Comparison of ENCODE assay signal across 8 cellular contexts in genomic region chr6:31651602-31652191, GRCh38. TPM values are rescaled to one million over a fixed set of nuclear protein-coding genes. Genes with fewer than 3 reads are reported as not detected.
A peak's percentile ranks its signal among the peaks of the same experiment; 100 is the strongest.
DNase-seq lines count a peak whose midpoint lies in the region; ATAC-seq, FAIRE-seq and TF ChIP-seq lines count a peak whose summit lies in the region.

No MANE protein-coding gene starts in this region.

- no peak for FAIRE-seq in pancreas (lab: Jason Lieb, UNC)

- peak overlapping the region; percentile 92 for H3K4me3 ChIP-seq in CD4-positive, CD25-positive, alpha-beta regulatory T cell (ENCODE audit: low read depth, low read length)
- H3K4me3 ChIP-seq in pancreas, result peak overlapping the region; percentile 38 to 78 (median 58)

- peak overlapping the region; percentile 92 to 98 (median 98) for H3K4me3 Mint-ChIP-seq in CD4-positive, CD25-positive, alpha-beta regulatory T cell
- H3K4me3 Mint-ChIP-seq in activated naive CD8-positive, alpha-beta T cell treated with anti-CD3 and anti-CD28 coated beads for 36 hours, result peak overlapping the region; percentile 98

- peak overlapping the region; percentile 99 to 100 (median 100) for H3K27ac Mint-ChIP-seq in CD4-positive, CD25-positive, alpha-beta regulatory T cell
- peak overlapping the region; percentile 100 for H3K27ac Mint-ChIP-seq in activated naive CD8-positive, alpha-beta T cell treated with anti-CD3 and anti-CD28 coated beads for 36 hours

- TF ChIP-seq CTCF in pancreas (IDR thresholded peaks at IDR 0.05), result no peak

- H3K36me3 Mint-ChIP-seq in CD4-positive, CD25-positive, alpha-beta regulatory T cell, result peaks cover 30% of the 10 kb centered on the region
- H3K36me3 Mint-ChIP-seq in activated naive CD8-positive, alpha-beta T cell treated with anti-CD3 and anti-CD28 coated beads for 36 hours, result peaks cover 47% of the 10 kb centered on the region

- peak in 1 of 3 donors; percentile 77 for DNase-seq in CD4-positive, CD25-positive, alpha-beta regulatory T cell
- DNase-seq in NCI-H345 (lab: John Stamatoyannopoulos, UW), result peak; percentile 79
- no peak for DNase-seq in activated naive CD8-positive, alpha-beta T cell treated with anti-CD3 and anti-CD28 coated beads for 36 hours
- DNase-seq in cardiac septum (ENCODE audit: low spot score), result peak; percentile 90
- DNase-seq in pancreas, result peak in 1 of 6 donors; percentile 70
- DNase-seq in activated CD4-positive, CD25-positive, alpha-beta regulatory T cell treated with anti-CD3 and anti-CD28 coated beads, Interleukin-2, amount 50 U/mL, for 72 hours, result no peak

- peaks cover 23% of the 10 kb centered on the region for H3K4me1 ChIP-seq in CD4-positive, CD25-positive, alpha-beta regulatory T cell (ENCODE audit: control insufficient read depth, insufficient read depth, low read length, poor library complexity, severe bottlenecking)
- peaks cover 0 to 16% (median 15%) of the 10 kb centered on the region in 3 donors for H3K4me1 ChIP-seq in pancreas

- 1 to 3% methylated on average over 29 of the region's 29 CpGs for WGBS in pancreas, 2 donors

- H3K27me3 ChIP-seq in CD4-positive, CD25-positive, alpha-beta regulatory T cell (ENCODE audit: control insufficient read depth, insufficient read depth, low read length), result no peaks in the 10 kb centered on the region
- H3K27me3 ChIP-seq in pancreas, result no peaks in the 10 kb centered on the region

- peaks cover 8% of the 10 kb centered on the region for H3K27me3 Mint-ChIP-seq in CD4-positive, CD25-positive, alpha-beta regulatory T cell
- H3K27me3 Mint-ChIP-seq in activated naive CD8-positive, alpha-beta T cell treated with anti-CD3 and anti-CD28 coated beads for 36 hours, result peaks cover 6% of the 10 kb centered on the region

- H3K27ac ChIP-seq in CD4-positive, CD25-positive, alpha-beta regulatory T cell (ENCODE audit: insufficient read depth, low read length, poor library complexity, severe bottlenecking), result peak overlapping the region; percentile 99
- peak overlapping the region; percentile 84 to 98 (median 96) for H3K27ac ChIP-seq in pancreas

- H3K4me1 Mint-ChIP-seq in CD4-positive, CD25-positive, alpha-beta regulatory T cell, result peaks cover 4 to 58% (median 30%) of the 10 kb centered on the region in 4 donors
- peaks cover 41% of the 10 kb centered on the region for H3K4me1 Mint-ChIP-seq in activated naive CD8-positive, alpha-beta T cell treated with anti-CD3 and anti-CD28 coated beads for 36 hours

- peak in 1 of 2 donors; percentile 19 for ATAC-seq in CD4-positive, CD25-positive, alpha-beta regulatory T cell (ENCODE audit: low read depth in 2 of 2)
- ATAC-seq in GM18858 (IDR thresholded peaks at IDR 0.05; ENCODE audit: unreplicated experiment) (peak; percentile 22), HG03039 (IDR thresholded peaks at IDR 0.05; ENCODE audit: unreplicated experiment) (peak; percentile 25), pancreas (peak; percentile 53 to 77 (median 66))

- no peaks in the 10 kb centered on the region for H3K9me3 ChIP-seq in CD4-positive, CD25-positive, alpha-beta regulatory T cell (ENCODE audit: control insufficient read depth in 2 of 2, low read length in 2 of 2)
- no peaks in the 10 kb centered on the region for H3K9me3 ChIP-seq in pancreas

- H3K9me3 Mint-ChIP-seq in CD4-positive, CD25-positive, alpha-beta regulatory T cell, result peaks cover 0 to 9% (median 0%) of the 10 kb centered on the region in 7 donors
- H3K9me3 Mint-ChIP-seq in activated naive CD8-positive, alpha-beta T cell treated with anti-CD3 and anti-CD28 coated beads for 36 hours, result no peaks in the 10 kb centered on the region

- peaks cover 34% of the 10 kb centered on the region for H3K36me3 ChIP-seq in CD4-positive, CD25-positive, alpha-beta regulatory T cell (ENCODE audit: control insufficient read depth, insufficient read depth, low read length)
- H3K36me3 ChIP-seq in pancreas, result peaks cover 0 to 27% (median 14%) of the 10 kb centered on the region in 3 donors

- intact Hi-C loops in cardiac septum (cut with DNase I) (loop anchor here (1.0 kb wide), 1 partner anchor 14 kb away; no protein-coding TSS in a partner anchor), pancreas (cut with DNase I) (no loop called here)

RNA-seq across cellular contexts. Expression of gene BAG6, which starts 0.8 kb away (rescaled TPM):
- total RNA-seq in CD4-positive, CD25-positive, alpha-beta regulatory T cell, result 213 TPM
- 10 to 100 TPM; 13.5 to 19.7 (median 18.0) TPM for polyA plus RNA-seq in CD4-positive, CD25-positive, alpha-beta regulatory T cell
- 100 to 1,000 TPM; 244 to 246 TPM for total RNA-seq in activated naive CD8-positive, alpha-beta T cell treated with anti-CD3 and anti-CD28 coated beads for 36 hours
- total RNA-seq in cardiac septum (270 TPM), pancreas (100 to 1,000 TPM in 4 of 6 donors, 10 to 100 TPM in 2; 93.3 to 160 (median 113) TPM)
- 100 to 1,000 TPM; 283 to 292 TPM for polyA plus RNA-seq in pancreas

RNA-seq across cellular contexts. Expression of gene APOM, which starts 4.0 kb away (rescaled TPM):
- total RNA-seq in CD4-positive, CD25-positive, alpha-beta regulatory T cell, result 1.7 TPM
- polyA plus RNA-seq in CD4-positive, CD25-positive, alpha-beta regulatory T cell, result 1 to 10 TPM; 2.5 to 4.1 (median 2.8) TPM
- total RNA-seq in activated naive CD8-positive, alpha-beta T cell treated with anti-CD3 and anti-CD28 coated beads for 36 hours, result 1 to 10 TPM; 5.1 to 5.7 TPM
- total RNA-seq in cardiac septum (1.4 TPM), pancreas (1 to 10 TPM in 3 of 6 donors, under 1 TPM in 3; 0.62 to 2.6 (median 0.98) TPM)
- 1 to 10 TPM; 3.4 to 5.0 TPM for polyA plus RNA-seq in pancreas

RNA-seq across cellular contexts. Expression of gene C6orf47, which starts 8.9 kb away (rescaled TPM):
- 18.8 TPM for total RNA-seq in CD4-positive, CD25-positive, alpha-beta regulatory T cell
- 10 to 100 TPM; 24.2 to 30.5 (median 27.1) TPM for polyA plus RNA-seq in CD4-positive, CD25-positive, alpha-beta regulatory T cell
- 10 to 100 TPM; 10.8 to 11.1 TPM for total RNA-seq in activated naive CD8-positive, alpha-beta T cell treated with anti-CD3 and anti-CD28 coated beads for 36 hours
- 17.7 TPM for total RNA-seq in cardiac septum
- total RNA-seq in pancreas, result 10 to 100 TPM in 1 of 6 donors, 1 to 10 TPM in 5; 6.9 to 12.0 (median 9.0) TPM
- polyA plus RNA-seq in pancreas, result 10 to 100 TPM; 10.8 to 11.2 TPM

RNA-seq across cellular contexts. Expression of gene GPANK1, which starts 13.1 kb away (rescaled TPM):
- 9.8 TPM for total RNA-seq in CD4-positive, CD25-positive, alpha-beta regulatory T cell
- 10 to 100 TPM; 21.6 to 27.3 (median 25.2) TPM for polyA plus RNA-seq in CD4-positive, CD25-positive, alpha-beta regulatory T cell
- total RNA-seq in activated naive CD8-positive, alpha-beta T cell treated with anti-CD3 and anti-CD28 coated beads for 36 hours, result 10 to 100 TPM; 33.3 to 37.0 TPM
- total RNA-seq in cardiac septum, result 13.6 TPM
- 1 to 10 TPM; 5.5 to 9.5 (median 6.1) TPM for total RNA-seq in pancreas
- polyA plus RNA-seq in pancreas, result 10 to 100 TPM; 11.2 to 11.6 TPM

RNA-seq across cellular contexts. Expression of gene CSNK2B, which starts 14.2 kb away (rescaled TPM):
- 141 TPM for total RNA-seq in CD4-positive, CD25-positive, alpha-beta regulatory T cell
- polyA plus RNA-seq in CD4-positive, CD25-positive, alpha-beta regulatory T cell, result 100 to 1,000 TPM; 235 to 285 (median 261) TPM
- 100 to 1,000 TPM; 297 to 307 TPM for total RNA-seq in activated naive CD8-positive, alpha-beta T cell treated with anti-CD3 and anti-CD28 coated beads for 36 hours
- 96.3 TPM for total RNA-seq in cardiac septum
- 10 to 100 TPM; 48.1 to 65.9 (median 57.8) TPM for total RNA-seq in pancreas
- polyA plus RNA-seq in pancreas, result 100 to 1,000 TPM in 1 of 2 donors, 10 to 100 TPM in 1; 86.8 to 116 TPM

Comparison
In these comparisons a context has a peak if more than half of its experiments do, and no peak if none do; other contexts are left out.
1. DNase-seq: peak in NCI-H345 (single experiment) and cardiac septum (single experiment); none in activated naive CD8-positive, alpha-beta T cell treated with anti-CD3 and anti-CD28 coated beads for 36 hours (single experiment) and activated CD4-positive, CD25-positive, alpha-beta regulatory T cell treated with anti-CD3 and anti-CD28 coated beads, Interleukin-2, amount 50 U/mL, for 72 hours (single experiment).